Comparison of ENCODE assay signal across 12 cellular contexts in genomic region chr5:151683444-151683843, GRCh38. TPM values are rescaled to one million over a fixed set of nuclear protein-coding genes. Genes with fewer than 3 reads are reported as not detected.
DNase-seq lines count a peak whose midpoint lies in the region; ATAC-seq and TF ChIP-seq lines count a peak whose summit lies in the region.
"Had no signal": no experiment of that assay in that cellular context is flagged by ENCODE, and none has a peak within 500 bp of the region (broad histone marks: within the 10 kb centered on the region; RNA-seq: fewer than 3 reads in every experiment).

No MANE protein-coding gene starts in this region.

- H3K9me3 ChIP-seq in mammary epithelial cell (replicated peaks; ENCODE audit: insufficient read depth, low read length) (no peaks in the 10 kb centered on the region), left lung (no peaks in the 10 kb centered on the region), stomach (no peaks in the 10 kb centered on the region), mucosa of descending colon (no peaks in the 10 kb centered on the region)

- H3K36me3 ChIP-seq in mammary epithelial cell (ENCODE audit: insufficient read depth, low read length) (peaks cover 4% of the 10 kb centered on the region), left lung (no peaks in the 10 kb centered on the region), stomach (peaks cover 0 to 7% (median 0%) of the 10 kb centered on the region in 4 donors), mucosa of descending colon (ENCODE audit: low read depth) (no peaks in the 10 kb centered on the region)

- no peak overlapping the region for H3K9ac ChIP-seq in mammary epithelial cell (ENCODE audit: insufficient read depth, low read length)

- H3K4me3 Mint-ChIP-seq in activated CD8-positive, alpha-beta T cell treated with anti-CD3 and anti-CD28 coated beads, Interleukin-2, amount 10 ng/mL, durations not matched to agents 7 days and 5 days, result no peak overlapping the region
- H3K4me3 Mint-ChIP-seq: activated naive CD4-positive, alpha-beta T cell treated with anti-CD3 and anti-CD28 coated beads for 36 hours; stimulated activated effector memory CD8-positive, alpha-beta T cell treated with anti-CD3 and anti-CD28 coated beads, Interleukin-12 subunit alpha, Interleukin-12 subunit beta, amount 100 ng/mL, for 72 hours had no signal

- TF ChIP-seq POLR2A in stomach (IDR thresholded peaks at IDR 0.05), result no peak

- no peaks in the 10 kb centered on the region for H4K20me1 ChIP-seq in mammary epithelial cell (ENCODE audit: insufficient read depth, low read length)

- DNase-seq in HL-60 (ENCODE audit: low read depth in 1 of 2, low spot score in 1 of 2) (no peak), mammary epithelial cell (no peak), left lung (no peak), stomach (no peak), mucosa of descending colon (no peak), activated T-cell treated with anti-CD3 and anti-CD28 coated beads for 4 hours (no peak)
- DNase-seq in activated CD8-positive, alpha-beta T cell treated with anti-CD3 and anti-CD28 coated beads, Interleukin-2, amount 10 ng/mL, durations not matched to agents 7 days and 5 days, result no peak
- DNase-seq: activated naive CD4-positive, alpha-beta T cell treated with anti-CD3 and anti-CD28 coated beads for 36 hours had no signal

- peaks cover 8% of the 10 kb centered on the region for H3K4me1 Mint-ChIP-seq in activated CD8-positive, alpha-beta T cell treated with anti-CD3 and anti-CD28 coated beads, Interleukin-2, amount 10 ng/mL, durations not matched to agents 7 days and 5 days (ENCODE audit: low read depth)

- H3K4me3 ChIP-seq in HL-60 (replicated peaks; ENCODE audit: insufficient read depth, low read length), result no peak overlapping the region
- H3K4me3 ChIP-seq in mammary epithelial cell (replicated peaks in 1 of 3; ENCODE audit: insufficient read depth in 1 of 3, low read depth in 2 of 3, low read length in 3 of 3), result no peak overlapping the region
- H3K4me3 ChIP-seq in left lung, result peak overlapping the region; percentile 52 to 56
- H3K4me3 ChIP-seq in stomach, result peak overlapping the region in 1 of 4 donors; percentile 12
- H3K4me3 ChIP-seq in mucosa of descending colon, result no peak overlapping the region
- H3K4me3 ChIP-seq: lung had no signal

- no TSS peak for BruUV-seq in mammary epithelial cell (replicated peaks; lab: Mats Ljungman, UMichigan)

- TF ChIP-seq CTCF in HL-60 (IDR thresholded peaks at IDR 0.05; ENCODE audit: insufficient read depth, low read length), result no peak
- no peak for TF ChIP-seq CTCF in mammary epithelial cell (conservative IDR thresholded peaks at IDR 0.05 in 1 of 2, IDR thresholded peaks at IDR 0.05 in 1 of 2; ENCODE audit: extremely low read depth in 1 of 2, insufficient read depth in 1 of 2, low read depth in 1 of 2, low read length in 2 of 2)
- TF ChIP-seq CTCF in left lung (IDR thresholded peaks at IDR 0.05), result no peak
- no peak for TF ChIP-seq CTCF in stomach (IDR thresholded peaks at IDR 0.05)
- no peak for TF ChIP-seq CTCF in mucosa of descending colon (IDR thresholded peaks at IDR 0.05)

- H3K27me3 ChIP-seq in HL-60 (ENCODE audit: insufficient read depth, poor library complexity, severe bottlenecking) (peaks cover 15% of the 10 kb centered on the region), mammary epithelial cell (ENCODE audit: insufficient read depth, low read length) (no peaks in the 10 kb centered on the region), left lung (peaks cover 0 to 7% of the 10 kb centered on the region in 2 donors), stomach (peaks cover 0 to 14% (median 12%) of the 10 kb centered on the region in 3 donors)

- H3K4me1 ChIP-seq in mammary epithelial cell (ENCODE audit: insufficient read depth, low read length) (peaks cover 42% of the 10 kb centered on the region), left lung (peaks cover 38 to 72% of the 10 kb centered on the region in 2 donors), stomach (peaks cover 11 to 74% (median 51%) of the 10 kb centered on the region in 4 donors), mucosa of descending colon (ENCODE audit: low read depth) (no peaks in the 10 kb centered on the region)

- dilution Hi-C loops in mammary epithelial cell (cut with HindIII; ENCODE audit: low sequenced_read_pairs), result no loop called here

- peak overlapping the region; percentile 5; the same call in 1 of the 2 replicates for H3K27ac ChIP-seq in HL-60 (replicated peaks)
- H3K27ac ChIP-seq in mammary epithelial cell (ENCODE audit: insufficient read depth, low read depth, low read length), result no peak overlapping the region
- H3K27ac ChIP-seq in left lung, result peak overlapping the region; percentile 74 to 94
- H3K27ac ChIP-seq in stomach, result peak overlapping the region in 4 of 5 donors; percentile 18 to 89 (median 86)

- H3K27ac Mint-ChIP-seq in activated CD8-positive, alpha-beta T cell treated with anti-CD3 and anti-CD28 coated beads, Interleukin-2, amount 10 ng/mL, durations not matched to agents 7 days and 5 days, result no peak overlapping the region
- H3K27ac Mint-ChIP-seq: activated naive CD4-positive, alpha-beta T cell treated with anti-CD3 and anti-CD28 coated beads for 36 hours; stimulated activated effector memory CD8-positive, alpha-beta T cell treated with anti-CD3 and anti-CD28 coated beads, Interleukin-12 subunit alpha, Interleukin-12 subunit beta, amount 100 ng/mL, for 72 hours had no signal

- WGBS in mammary epithelial cell (ENCODE audit: low coverage, missing lambda C conversion rate), result 45% methylated on average over 5 of the region's 5 CpGs
- 59 to 81% (median 71%) methylated on average over 5 of the region's 5 CpGs for WGBS in stomach, 5 donors

- H3K4me2 ChIP-seq in mammary epithelial cell (ENCODE audit: insufficient read depth, low read depth, low read length), result peak overlapping the region; percentile 79

- POLR2A ChIA-PET in activated CD8-positive, alpha-beta T cell treated with anti-CD3 and anti-CD28 coated beads, Interleukin-2, amount 10 ng/mL, durations not matched to agents 7 days and 5 days (lab: Charles Lee), result no interaction called here

- H3K36me3 Mint-ChIP-seq in activated CD8-positive, alpha-beta T cell treated with anti-CD3 and anti-CD28 coated beads, Interleukin-2, amount 10 ng/mL, durations not matched to agents 7 days and 5 days (ENCODE audit: low read depth), result no peaks in the 10 kb centered on the region
- H3K36me3 Mint-ChIP-seq: stimulated activated effector memory CD8-positive, alpha-beta T cell treated with anti-CD3 and anti-CD28 coated beads, Interleukin-12 subunit alpha, Interleukin-12 subunit beta, amount 100 ng/mL, for 72 hours had no signal

- H3K9me3 Mint-ChIP-seq in activated CD8-positive, alpha-beta T cell treated with anti-CD3 and anti-CD28 coated beads, Interleukin-2, amount 10 ng/mL, durations not matched to agents 7 days and 5 days (ENCODE audit: insufficient read depth), result no peaks in the 10 kb centered on the region
- H3K9me3 Mint-ChIP-seq: activated naive CD4-positive, alpha-beta T cell treated with anti-CD3 and anti-CD28 coated beads for 36 hours; stimulated activated effector memory CD8-positive, alpha-beta T cell treated with anti-CD3 and anti-CD28 coated beads, Interleukin-12 subunit alpha, Interleukin-12 subunit beta, amount 100 ng/mL, for 72 hours had no signal

- no peak for TF ChIP-seq EP300 in stomach (IDR thresholded peaks at IDR 0.05)

- peaks cover 31% of the 10 kb centered on the region for H3K27me3 Mint-ChIP-seq in activated CD8-positive, alpha-beta T cell treated with anti-CD3 and anti-CD28 coated beads, Interleukin-2, amount 10 ng/mL, durations not matched to agents 7 days and 5 days (ENCODE audit: low read depth)

- H3K79me2 ChIP-seq in mammary epithelial cell (ENCODE audit: insufficient read depth, low read length), result peaks cover 84% of the 10 kb centered on the region

- in situ Hi-C loops in mammary epithelial cell (cut with MboI; ENCODE audit: low sequenced_read_pairs in 2 of 2), result no loop called here

- no peak overlapping the region for H2AFZ ChIP-seq in mammary epithelial cell (ENCODE audit: low read depth, low read length)

- intact Hi-C loops in mammary epithelial cell (cut with micrococcal nuclease) (no loop called here), left lung (cut with DNase I) (no loop called here), stomach (cut with DNase I; ENCODE audit: low total_unique reads) (no loop called here), mucosa of descending colon (cut with DNase I, micrococcal nuclease) (no loop called here)

- CTCF ChIA-PET in mammary epithelial cell (lab: Charles Lee; ENCODE audit: low non-redundant PET), result interaction anchor here (0.6 kb wide), 1 partner anchor 71 kb away, joined by 15 read pairs; no protein-coding TSS in a partner anchor
- CTCF ChIA-PET in activated CD8-positive, alpha-beta T cell treated with anti-CD3 and anti-CD28 coated beads, Interleukin-2, amount 10 ng/mL, durations not matched to agents 7 days and 5 days (lab: Charles Lee), result interaction anchor here (0.9 to 2.3 kb wide), 3 partner anchors 16 to 88 kb away, joined by 3 to 10 read pairs (median 6); partner anchors contain the start of gene G3BP1

- no peak for ATAC-seq in left lung
- ATAC-seq in mucosa of descending colon, result no peak
- ATAC-seq in activated CD8-positive, alpha-beta T cell treated with anti-CD3 and anti-CD28 coated beads, Interleukin-2, amount 10 ng/mL, durations not matched to agents 7 days and 5 days, result no peak
- ATAC-seq in GM18517 (IDR thresholded peaks at IDR 0.05; ENCODE audit: unreplicated experiment), result no peak
- ATAC-seq: activated CD4-positive, CD25-positive, alpha-beta regulatory T cell treated with anti-CD3 and anti-CD28 coated beads, Interleukin-2, amount 50 U/mL, for 24 hours; stimulated activated effector memory CD8-positive, alpha-beta T cell treated with anti-CD3 and anti-CD28 coated beads, Interleukin-12 subunit alpha, Interleukin-12 subunit beta, amount 100 ng/mL, for 72 hours had no signal

RNA-seq across cellular contexts. Expression of gene SPARC, which starts 3.3 kb away (rescaled TPM):
- total RNA-seq in mammary epithelial cell (100 to 1,000 TPM; 222 to 382 TPM), left lung (1,000 to 10,000 TPM; 1,647 to 5,045 TPM), stomach (1,000 to 10,000 TPM in 1 of 5 donors, 100 to 1,000 TPM in 3, 10 to 100 TPM in 1; 36.2 to 1,348 (median 170) TPM), mucosa of descending colon (100 to 1,000 TPM in 2 of 3 donors, 10 to 100 TPM in 1; 78.0 to 410 (median 227) TPM)
- polyA plus RNA-seq in mammary epithelial cell (585 TPM), stomach (10 to 100 TPM; 80.9 to 87.7 (median 86.7) TPM)
- polyA minus RNA-seq in mammary epithelial cell, result 590 TPM
- not detected for total RNA-seq in activated CD8-positive, alpha-beta T cell treated with anti-CD3 and anti-CD28 coated beads, Interleukin-2, amount 10 ng/mL, durations not matched to agents 7 days and 5 days

Comparison
In these comparisons a context has a peak if more than half of its experiments do, and no peak if none do; other contexts are left out.
1. H3K4me3 ChIP-seq: peak in left lung (2 of 2); none in HL-60 (single experiment), mammary epithelial cell (0 of 3) and mucosa of descending colon (single experiment).
2. RNA of gene SPARC, which starts 3.3 kb away (total RNA-seq): 1,647 to 5,045 TPM in left lung, 222 to 382 TPM in mammary epithelial cell, 78.0 to 410 TPM in mucosa of descending colon and 36.2 to 1,348 TPM in stomach; not detected in activated CD8-positive, alpha-beta T cell treated with anti-CD3 and anti-CD28 coated beads, Interleukin-2, amount 10 ng/mL, durations not matched to agents 7 days and 5 days; every median in the first group is over 10 times any median in the second.